ENCODE assay signal across 8 cellular contexts in genomic region chr15:38696120-38696727, GRCh38.
DNase-seq lines count a peak whose midpoint lies in the region; ATAC-seq, FAIRE-seq and TF ChIP-seq lines count a peak whose summit lies in the region.

No MANE protein-coding gene starts in this region.

- DNase-seq in SIG-M5 treated with dmso at 0.1 percent for 504 hours (lab: John Stamatoyannopoulos, UW; ENCODE audit: unreplicated experiment) (peak; percentile 21), SIG-M5 (lab: John Stamatoyannopoulos, UW) (no peak), lower lobe of right lung (no peak), foreskin melanocyte (no peak), gastrocnemius medialis (no peak), kidney (no peak)
- DNase-seq in activated CD8-positive, alpha-beta memory T cell treated with anti-CD3 and anti-CD28 coated beads for 24 hours = peak; percentile 79

- no peak for TF ChIP-seq POLR2A in gastrocnemius medialis (IDR thresholded peaks at IDR 0.05)

- TF ChIP-seq CTCF in lower lobe of right lung (IDR thresholded peaks at IDR 0.05) (no peak), gastrocnemius medialis (IDR thresholded peaks at IDR 0.05 in 4 of 5, conservative IDR thresholded peaks at IDR 0.05 in 1 of 5) (no peak), kidney (IDR thresholded peaks at IDR 0.05; ENCODE audit: borderline replicate concordance, extremely low read depth, insufficient read depth) (no peak)

- in situ Hi-C loops in gastrocnemius medialis (cut with MboI; ENCODE audit: low sequenced_read_pairs in 4 of 4) = loop anchor here in 3 of 4 donors (10.0 to 25.0 kb wide), 3 partner anchors 251 to 709 kb away; no protein-coding TSS in a partner anchor

- H3K9ac ChIP-seq in kidney (ENCODE audit: low read length in 2 of 2) = no peak overlapping the region

- no peaks in the 10 kb centered on the region for H3K36me3 ChIP-seq in lower lobe of right lung
- H3K36me3 ChIP-seq in gastrocnemius medialis = no peaks in the 10 kb centered on the region
- no peaks in the 10 kb centered on the region for H3K36me3 ChIP-seq in kidney (ENCODE audit: control insufficient read depth in 1 of 2, insufficient read depth in 2 of 2, low read length in 2 of 2)

- no peak for FAIRE-seq in kidney (lab: Jason Lieb, UNC)

- intact Hi-C loops in lower lobe of right lung (cut with DNase I) = loop anchor here (10.0 kb wide), 1 partner anchor 251 kb away; no protein-coding TSS in a partner anchor
- intact Hi-C loops in gastrocnemius medialis (cut with DNase I; ENCODE audit: low total_unique reads) = loop anchor here (5.0 kb wide), 1 partner anchor 254 kb away; no protein-coding TSS in a partner anchor
- intact Hi-C loops in kidney (cut with DNase I) = no loop called here

- H3K27me3 ChIP-seq in lower lobe of right lung (ENCODE audit: low read depth) = no peaks in the 10 kb centered on the region
- no peaks in the 10 kb centered on the region for H3K27me3 ChIP-seq in gastrocnemius medialis

- H3K4me3 ChIP-seq in lower lobe of right lung (no peak overlapping the region), gastrocnemius medialis (no peak overlapping the region), kidney (ENCODE audit: low read length in 2 of 2) (no peak overlapping the region)

- no peak overlapping the region for H3K27ac ChIP-seq in lower lobe of right lung
- no peak overlapping the region for H3K27ac ChIP-seq in gastrocnemius medialis
- H3K27ac ChIP-seq in kidney (ENCODE audit: low read depth in 2 of 2, low read length in 2 of 2) = no peak overlapping the region

- H3K4me1 ChIP-seq in lower lobe of right lung (peaks cover 5% of the 10 kb centered on the region), gastrocnemius medialis (no peaks in the 10 kb centered on the region), kidney (ENCODE audit: control insufficient read depth in 1 of 2, insufficient read depth in 1 of 2, low read depth in 1 of 2, low read length in 2 of 2) (no peaks in the 10 kb centered on the region)

- H3K9me3 ChIP-seq in lower lobe of right lung (no peaks in the 10 kb centered on the region), gastrocnemius medialis (no peaks in the 10 kb centered on the region), kidney (ENCODE audit: control insufficient read depth in 1 of 2, low read length in 2 of 2) (no peaks in the 10 kb centered on the region)

- ATAC-seq in HG03558 (IDR thresholded peaks at IDR 0.05; ENCODE audit: extremely low read depth, unreplicated experiment) = peak; percentile 40
- ATAC-seq in lower lobe of right lung = peak; percentile 55 to 60
- ATAC-seq in gastrocnemius medialis = no peak

Comparison
In these comparisons a context has a peak if more than half of its experiments do, and no peak if none do; other contexts are left out.
1. DNase-seq: peak in SIG-M5 treated with dmso at 0.1 percent for 504 hours (single experiment) and activated CD8-positive, alpha-beta memory T cell treated with anti-CD3 and anti-CD28 coated beads for 24 hours (single experiment); none in SIG-M5 (single experiment), lower lobe of right lung (single experiment), foreskin melanocyte (single experiment), gastrocnemius medialis (0 of 2) and kidney (single experiment).
2. ATAC-seq: peak in HG03558 (single experiment) and lower lobe of right lung (2 of 2); none in gastrocnemius medialis (0 of 2).